14 cellular contexts compared by ENCODE assay signal in the genomic region with DNA sequence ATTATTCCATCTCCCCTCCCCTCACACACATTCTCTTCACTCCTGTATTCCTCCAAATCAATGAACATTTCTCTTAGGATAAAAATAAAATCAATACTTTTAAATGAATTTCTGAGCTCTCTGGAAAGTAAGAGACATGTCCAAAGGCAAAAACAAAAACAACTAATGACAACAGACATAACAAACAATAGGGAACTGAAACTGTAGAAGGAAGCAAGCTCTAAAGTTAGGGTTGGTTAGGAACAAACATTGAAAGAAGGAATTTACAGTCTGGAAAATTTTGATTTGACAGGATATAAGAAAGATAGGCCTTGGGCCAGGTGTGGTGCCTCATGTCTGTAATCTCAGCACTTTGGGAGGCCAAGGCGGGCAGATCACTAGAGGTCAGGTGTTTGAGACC. TPM values are rescaled to one million over a fixed set of nuclear protein-coding genes. Genes with fewer than 3 reads are reported as not detected.
DNase-seq lines count a peak whose midpoint lies in the region; ATAC-seq and TF ChIP-seq lines count a peak whose summit lies in the region.
"Had no signal": no experiment of that assay in that cellular context is flagged by ENCODE, and none has a peak within 500 bp of the region (broad histone marks: within the 10 kb centered on the region; RNA-seq: fewer than 3 reads in every experiment).

No MANE protein-coding gene starts in this region.

- POLR2A ChIA-PET in WTC11 (lab: Charles Lee) = no interaction called here

- peak overlapping the region; percentile 90 for H2BK5ac ChIP-seq in mesendoderm (ENCODE audit: low read length)

- peak overlapping the region; percentile 64; the same call in 1 of the 2 replicates for H2AFZ ChIP-seq in GM23338

- no peak for ATAC-seq in GM23338
- ATAC-seq in WTC11 = no peak
- no peak for ATAC-seq in activated T-helper 17 cell treated with anti-CD3 and anti-CD28 coated beads, Interleukin-2, amount 50 U/mL, for 72 hours (replicated peaks)

- no peaks in the 10 kb centered on the region for H4K20me1 ChIP-seq in BLaER1 treated with 17β-estradiol and CSF1 and Interleukin-3, amounts not matched to agents 10 nM and 100 nM
- no peaks in the 10 kb centered on the region for H4K20me1 ChIP-seq in GM23338 (replicated peaks; ENCODE audit: insufficient read depth)

- no peaks in the 10 kb centered on the region for H3K36me3 Mint-ChIP-seq in GM23338 (ENCODE audit: low read depth)
- no peaks in the 10 kb centered on the region; the same call in 1 of the 2 replicates for H3K36me3 Mint-ChIP-seq in WTC11
- no peaks in the 10 kb centered on the region for H3K36me3 Mint-ChIP-seq in activated T-helper 17 cell treated with anti-CD3 and anti-CD28 coated beads, Interleukin-2, amount 50 U/mL, for 72 hours (ENCODE audit: low read depth)
- H3K36me3 Mint-ChIP-seq: CD4-positive, CD25-positive, alpha-beta regulatory T cell had no signal

- H3K9me3 Mint-ChIP-seq in GM23338 = no peaks in the 10 kb centered on the region; the same call in 2 of the 3 replicates
- peaks cover 9% of the 10 kb centered on the region for H3K9me3 Mint-ChIP-seq in WTC11
- H3K9me3 Mint-ChIP-seq in activated T-helper 17 cell treated with anti-CD3 and anti-CD28 coated beads, Interleukin-2, amount 50 U/mL, for 72 hours = peaks cover 4% of the 10 kb centered on the region
- H3K9me3 Mint-ChIP-seq: CD4-positive, CD25-positive, alpha-beta regulatory T cell had no signal

- peak overlapping the region; percentile 95 for H3K4ac ChIP-seq in mesendoderm (ENCODE audit: low read depth, low read length)

- H3K36me3 ChIP-seq in BLaER1 treated with 17β-estradiol and CSF1 and Interleukin-3, amounts not matched to agents 10 nM and 100 nM = no peaks in the 10 kb centered on the region
- H3K36me3 ChIP-seq in GM23338 (ENCODE audit: insufficient read depth) (no peaks in the 10 kb centered on the region), mesendoderm (ENCODE audit: control insufficient read depth, insufficient read depth, low read length) (no peaks in the 10 kb centered on the region), MG63 (no peaks in the 10 kb centered on the region)
- H3K36me3 ChIP-seq: HAP-1 had no signal

- WGBS in mesendoderm (ENCODE audit: extremely low coverage, insufficient coverage, low lambda C conversion rate) = no CpG with 5 or more reads among the region's 1 CpG

- H4K8ac ChIP-seq in mesendoderm (ENCODE audit: low read depth, low read length) = no peak overlapping the region

- H3K56ac ChIP-seq in mesendoderm (ENCODE audit: low read length) = no peak overlapping the region

- peak overlapping the region; percentile 95 for H2BK120ac ChIP-seq in mesendoderm (ENCODE audit: low read depth, low read length)

- H3K4me3 ChIP-seq in BLaER1 treated with 17β-estradiol and CSF1 and Interleukin-3, amounts not matched to agents 10 nM and 100 nM = no peak overlapping the region
- H3K4me3 ChIP-seq in GM23338 = no peak overlapping the region
- no peak overlapping the region for H3K4me3 ChIP-seq in mesendoderm (ENCODE audit: low read length)
- H3K4me3 ChIP-seq in MG63 = no peak overlapping the region
- H3K4me3 ChIP-seq: HAP-1 had no signal

- no peaks in the 10 kb centered on the region for H3K27me3 ChIP-seq in BLaER1 treated with 17β-estradiol and CSF1 and Interleukin-3, amounts not matched to agents 10 nM and 100 nM
- no peaks in the 10 kb centered on the region for H3K27me3 ChIP-seq in GM23338 (ENCODE audit: insufficient read depth)
- no peaks in the 10 kb centered on the region for H3K27me3 ChIP-seq in mesendoderm (ENCODE audit: insufficient read depth, low read length, poor library complexity)
- no peaks in the 10 kb centered on the region for H3K27me3 ChIP-seq in MG63

- DNase-seq in GM23338 (ENCODE audit: low spot score) = no peak
- DNase-seq in WTC11 (ENCODE audit: low spot score) = no peak
- DNase-seq in mesendoderm = no peak
- DNase-seq in activated CD4-positive, CD25-positive, alpha-beta regulatory T cell treated with anti-CD3 and anti-CD28 coated beads, Interleukin-2, amount 50 U/mL, for 72 hours = no peak
- DNase-seq in MG63 = no peak
- DNase-seq: Calu3; CD4-positive, CD25-positive, alpha-beta regulatory T cell; DMS 273 treated with DMSO at 0.1 percent for 48 hours; GOT3 had no signal

- no peaks in the 10 kb centered on the region for H3F3A ChIP-seq in GM23338 (replicated peaks; ENCODE audit: low read depth)

- CTCF ChIA-PET in WTC11 (lab: Charles Lee) = interaction anchor here (1.6 kb wide), 1 partner anchor 37 kb away, joined by 5 read pairs; no protein-coding TSS in a partner anchor

- peak overlapping the region; percentile 85 for H2BK15ac ChIP-seq in mesendoderm (replicated peaks; ENCODE audit: low read depth)

- no peak overlapping the region for H3K23ac ChIP-seq in mesendoderm (ENCODE audit: low read length)

- H3K9me3 ChIP-seq in BLaER1 treated with 17β-estradiol and CSF1 and Interleukin-3, amounts not matched to agents 10 nM and 100 nM (replicated peaks in 1 of 11) = no peaks in the 10 kb centered on the region
- no peaks in the 10 kb centered on the region for H3K9me3 ChIP-seq in MG63
- H3K9me3 ChIP-seq: HAP-1 had no signal

- no peak overlapping the region for H2AK5ac ChIP-seq in mesendoderm (ENCODE audit: low read length)

- H3K4me3 Mint-ChIP-seq in GM23338 = no peak overlapping the region
- H3K4me3 Mint-ChIP-seq in WTC11 = no peak overlapping the region
- H3K4me3 Mint-ChIP-seq in activated T-helper 17 cell treated with anti-CD3 and anti-CD28 coated beads, Interleukin-2, amount 50 U/mL, for 72 hours = no peak overlapping the region
- H3K4me3 Mint-ChIP-seq: CD4-positive, CD25-positive, alpha-beta regulatory T cell had no signal

- no peak overlapping the region for H4K5ac ChIP-seq in mesendoderm (ENCODE audit: low read length)

- H3K9ac ChIP-seq in BLaER1 treated with 17β-estradiol and CSF1 and Interleukin-3, amounts not matched to agents 10 nM and 100 nM = 0 out of 22 replicates have a peak overlapping the region, but pooled peaks of 1 of the 11 experiments have one; percentile 11
- H3K9ac ChIP-seq in mesendoderm (ENCODE audit: low read length) = no peak overlapping the region

- TF ChIP-seq CTCF in GM23338 (conservative IDR thresholded peaks at IDR 0.05; ENCODE audit: low read depth in 2 of 2) (no peak), WTC11 (IDR thresholded peaks at IDR 0.05) (no peak)

- H3K18ac ChIP-seq in mesendoderm (ENCODE audit: low read length) = peak overlapping the region; percentile 93

- peak overlapping the region in 10 of 11 experiments; percentile 5 to 88 (median 26); a peak in 15 of 22 replicates for H3K4me2 ChIP-seq in BLaER1 treated with 17β-estradiol and CSF1 and Interleukin-3, amounts not matched to agents 10 nM and 100 nM
- H3K4me2 ChIP-seq in GM23338 (peak overlapping the region; percentile 46; the same call in 1 of the 2 replicates), mesendoderm (ENCODE audit: low read length) (no peak overlapping the region)

- H3K27ac Mint-ChIP-seq in GM23338 = peak overlapping the region; percentile 45; the same call in 1 of the 2 replicates
- H3K27ac Mint-ChIP-seq in WTC11 = peak overlapping the region; percentile 96
- H3K27ac Mint-ChIP-seq in activated T-helper 17 cell treated with anti-CD3 and anti-CD28 coated beads, Interleukin-2, amount 50 U/mL, for 72 hours = no peak overlapping the region
- H3K27ac Mint-ChIP-seq: CD4-positive, CD25-positive, alpha-beta regulatory T cell had no signal

- H3K4me1 ChIP-seq in BLaER1 treated with 17β-estradiol and CSF1 and Interleukin-3, amounts not matched to agents 10 nM and 100 nM = peaks cover 6 to 19% (median 9%) of the 10 kb centered on the region in 10 experiments; a peak in 17 of 20 replicates
- H3K4me1 ChIP-seq in GM23338 (ENCODE audit: insufficient read depth) (peaks cover 47% of the 10 kb centered on the region), mesendoderm (ENCODE audit: control insufficient read depth, low read depth, low read length) (peaks cover 2% of the 10 kb centered on the region)
- H3K4me1 ChIP-seq: HAP-1 had no signal

- H3K27me3 Mint-ChIP-seq in GM23338 (ENCODE audit: insufficient read depth, low read depth, poor library complexity) (peaks cover 9% of the 10 kb centered on the region), WTC11 (ENCODE audit: low read depth) (no peaks in the 10 kb centered on the region)
- H3K27me3 Mint-ChIP-seq in activated T-helper 17 cell treated with anti-CD3 and anti-CD28 coated beads, Interleukin-2, amount 50 U/mL, for 72 hours = peaks cover 8% of the 10 kb centered on the region
- H3K27me3 Mint-ChIP-seq: CD4-positive, CD25-positive, alpha-beta regulatory T cell had no signal

- H3K9me2 ChIP-seq in GM23338 (ENCODE audit: insufficient read depth) = no peaks in the 10 kb centered on the region

- H3K79me2 ChIP-seq in GM23338 (replicated peaks; ENCODE audit: insufficient read depth) (no peaks in the 10 kb centered on the region), mesendoderm (ENCODE audit: control insufficient read depth, insufficient read depth, low read length) (no peaks in the 10 kb centered on the region)

- H3K4me1 Mint-ChIP-seq in GM23338 (peaks cover 39% of the 10 kb centered on the region), WTC11 (peaks cover 67% of the 10 kb centered on the region)
- H3K4me1 Mint-ChIP-seq in activated T-helper 17 cell treated with anti-CD3 and anti-CD28 coated beads, Interleukin-2, amount 50 U/mL, for 72 hours = no peaks in the 10 kb centered on the region
- H3K4me1 Mint-ChIP-seq: CD4-positive, CD25-positive, alpha-beta regulatory T cell had no signal

- no peaks in the 10 kb centered on the region for H3K79me1 ChIP-seq in mesendoderm (ENCODE audit: low read length)

- peak overlapping the region in 2 of 11 experiments; percentile 49 to 67; a peak in 4 of 22 replicates for H3K27ac ChIP-seq in BLaER1 treated with 17β-estradiol and CSF1 and Interleukin-3, amounts not matched to agents 10 nM and 100 nM
- H3K27ac ChIP-seq in GM23338 (ENCODE audit: low read depth) (peak overlapping the region; percentile 95), mesendoderm (ENCODE audit: low read depth, low read length) (peak overlapping the region; percentile 84)
- H3K27ac ChIP-seq: 22Rv1 had no signal

TF ChIP-seq in WTC11, 78 proteins besides CTCF, POLR2A, EP300 and RAD21 (continues in another document):
- TF ChIP-seq SOX15 (CRISPR knock-in tag; IDR thresholded peaks at IDR 0.05) = no peak

RNA-seq across cellular contexts. Expression of a gene that starts 17.5 kb away (rescaled TPM):
- 1.6 and 2.5 TPM in 2 replicates for total RNA-seq in GM23338 (2014; rRNA removed; shearing (Covaris generic))
- polyA plus RNA-seq in GM23338 (2016; fragmentation: Nextera tagmentation; extraction: Ambion mirVana) = 1.7 and 1.9 TPM in 2 replicates
- total RNA-seq in WTC11 (2021) = 1.4 to 2.0 TPM (median 1.5 TPM) in 3 replicates
- polyA plus RNA-seq in mesendoderm (2013, experiment 1 of 2) = 7.0 TPM
- 6.2 TPM for polyA plus RNA-seq in mesendoderm (2013, experiment 2 of 2)
- not detected for total RNA-seq in activated T-helper 17 cell treated with anti-CD3 and anti-CD28 coated beads, Interleukin-2, amount 50 U/mL, for 72 hours
- total RNA-seq in MG63 (2014; rRNA removed; shearing (Covaris generic); ENCODE audit: low replicate concordance) = not detected in 2 replicates
- total RNA-seq: A673, Calu3 had no signal
- polyA plus RNA-seq: CD4-positive, CD25-positive, alpha-beta regulatory T cell had no signal

RNA-seq across cellular contexts. Expression of a gene that starts 43.0 kb away (rescaled TPM):
- total RNA-seq in GM23338 (2014; rRNA removed; shearing (Covaris generic)) = 9.7 and 13.6 TPM in 2 replicates
- polyA plus RNA-seq in GM23338 (2016; fragmentation: Nextera tagmentation; extraction: Ambion mirVana) = 2.1 and 3.9 TPM in 2 replicates
- 3.9 to 6.5 TPM (median 5.6 TPM) in 3 replicates for total RNA-seq in WTC11 (2021)
- 2.3 TPM for polyA plus RNA-seq in mesendoderm (2013, experiment 1 of 2)
- polyA plus RNA-seq in mesendoderm (2013, experiment 2 of 2) = 2.3 TPM
- total RNA-seq in activated T-helper 17 cell treated with anti-CD3 and anti-CD28 coated beads, Interleukin-2, amount 50 U/mL, for 72 hours = 10 to 100 TPM; 26.0 to 46.7 TPM
- total RNA-seq in MG63 (2014; rRNA removed; shearing (Covaris generic); ENCODE audit: low replicate concordance) = 10.8 and 52.5 TPM in 2 replicates
